In the genomic region with DNA sequence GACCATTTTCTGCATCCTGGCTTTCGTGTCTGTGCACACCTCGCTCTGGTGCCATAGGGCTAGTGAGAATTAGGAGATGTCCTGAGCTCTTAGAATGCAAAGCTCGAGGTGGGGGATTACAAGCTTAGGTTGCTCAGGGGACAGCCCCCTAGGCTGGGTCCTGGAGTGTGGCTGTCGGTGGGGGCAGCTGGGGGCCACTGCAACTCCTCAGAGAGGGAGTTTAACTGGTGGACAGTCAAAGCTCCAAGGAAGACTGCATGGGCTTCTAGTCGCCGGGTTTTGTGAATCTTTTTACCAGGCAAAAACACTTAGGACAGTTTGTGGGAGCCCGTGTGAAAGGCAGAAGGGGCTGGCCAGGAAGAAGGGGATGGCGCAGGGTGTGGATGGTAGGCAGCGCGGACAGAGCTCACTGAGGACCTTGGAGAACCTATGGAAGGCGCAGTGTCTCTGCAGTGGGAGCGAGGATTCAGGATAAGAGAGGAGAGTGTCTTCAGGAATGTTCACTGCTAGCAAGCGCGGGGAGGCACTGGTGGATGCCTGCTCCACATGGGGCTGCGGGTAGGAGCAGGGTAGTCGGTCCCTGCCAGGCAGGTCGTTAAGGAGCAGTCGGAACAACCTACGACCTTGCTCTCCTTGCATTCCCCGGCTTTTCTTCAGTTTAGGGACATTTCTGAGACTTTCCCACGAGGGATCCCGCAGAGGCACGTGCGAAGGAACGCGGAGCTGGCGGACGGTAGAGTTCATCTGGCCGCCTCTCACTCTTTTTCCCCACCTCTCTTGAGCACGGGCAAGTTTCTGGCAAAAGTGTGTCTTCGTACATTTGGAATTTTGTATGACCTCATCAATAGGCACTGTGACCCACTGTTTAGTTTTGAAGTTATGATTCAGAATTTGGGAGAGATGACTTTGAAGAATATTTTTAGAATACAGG, we compare ENCODE assay signal across 11 cellular contexts. TPM values are rescaled to one million over a fixed set of nuclear protein-coding genes. Genes with fewer than 3 reads are reported as not detected.
DNase-seq lines count a peak whose midpoint lies in the region; ATAC-seq and TF ChIP-seq lines count a peak whose summit lies in the region.
"Had no signal": no experiment of that assay in that cellular context is flagged by ENCODE, and none has a peak within 500 bp of the region (broad histone marks: within the 10 kb centered on the region; RNA-seq: fewer than 3 reads in every experiment).

No MANE protein-coding gene starts in this region.

- H3K27ac Mint-ChIP-seq in endothelial cell (ENCODE audit: unreplicated experiment), result no peak overlapping the region
- H3K27ac Mint-ChIP-seq: CD4-positive, CD25-positive, alpha-beta regulatory T cell had no signal

- H3K4me1 ChIP-seq in heart left ventricle, result peaks cover 0 to 88% (median 44%) of the 10 kb centered on the region in 12 donors
- peaks cover 29% of the 10 kb centered on the region for H3K4me1 ChIP-seq in muscle layer of colon (ENCODE audit: insufficient read depth, low read length)
- peaks cover 0 to 4% of the 10 kb centered on the region in 2 donors for H3K4me1 ChIP-seq in aorta (ENCODE audit: control insufficient read depth in 1 of 2, insufficient read depth in 2 of 2, low read length in 2 of 2)

- peak in 1 of 5 donors; percentile 32 for DNase-seq in heart left ventricle
- no peak for DNase-seq in Right ventricle myocardium superior
- DNase-seq in endothelial cell (ENCODE audit: low spot score), result no peak
- DNase-seq in aorta, result peak in 1 of 2 donors; percentile 79
- DNase-seq in NCI-H748 (lab: John Stamatoyannopoulos, UW; ENCODE audit: unreplicated experiment), result no peak
- DNase-seq in AML-193 (lab: John Stamatoyannopoulos, UW), result no peak
- DNase-seq in SKM-1 (lab: John Stamatoyannopoulos, UW; ENCODE audit: unreplicated experiment), result no peak
- DNase-seq: CD4-positive, CD25-positive, alpha-beta regulatory T cell; stimulated activated CD4-positive, alpha-beta T cell treated with anti-CD3 and anti-CD28 coated beads, Interleukin-4, amount 100 ng/mL, for 1 hour had no signal

- TF ChIP-seq CTCF in heart left ventricle (IDR thresholded peaks at IDR 0.05) (no peak), endothelial cell (IDR thresholded peaks at IDR 0.05; ENCODE audit: unreplicated experiment) (no peak)

- H3K4me1 Mint-ChIP-seq in endothelial cell (ENCODE audit: unreplicated experiment), result peaks cover 27% of the 10 kb centered on the region

- H3K4me3 ChIP-seq in heart left ventricle (peak overlapping the region in 11 of 12 donors; percentile 17 to 67 (median 53)), muscle layer of colon (ENCODE audit: low read depth in 1 of 2, low read length in 2 of 2) (peak overlapping the region; percentile 39 to 64), aorta (ENCODE audit: low read length in 2 of 2) (peak overlapping the region; percentile 0 to 47)

- peaks cover 5% of the 10 kb centered on the region for H3K36me3 Mint-ChIP-seq in endothelial cell (ENCODE audit: low read depth, unreplicated experiment)

- 30 to 45% (median 40%) methylated on average over 31 of the region's 31 CpGs for WGBS in heart left ventricle, 4 donors
- WGBS in aorta, 2 donors, result 11 to 16% methylated on average over 31 of the region's 31 CpGs

- H3K27ac ChIP-seq in heart left ventricle (peak overlapping the region in 11 of 12 donors; percentile 76 to 97 (median 91)), muscle layer of colon (ENCODE audit: low read depth, low read length) (peak overlapping the region; percentile 69), aorta (ENCODE audit: low read depth in 1 of 2, low read length in 2 of 2) (peak overlapping the region in 1 of 2 donors; percentile 3)

- intact Hi-C loops in heart left ventricle (cut with DNase I), result loop anchor here in 8 of 10 donors (5.0 kb wide), 4 partner anchors 57 to 87 kb away; no protein-coding TSS in a partner anchor
- intact Hi-C loops in Right ventricle myocardium superior (cut with DNase I), result loop anchor here (5.0 kb wide), 1 partner anchor 92 kb away; a partner anchor contains a TSS
- intact Hi-C loops in aorta (cut with DNase I), result loop anchor here (2.0 to 5.0 kb wide), 3 partner anchors 37 to 77 kb away; no protein-coding TSS in a partner anchor

- peaks cover 0 to 38% (median 32%) of the 10 kb centered on the region in 9 donors for H3K36me3 ChIP-seq in heart left ventricle
- peaks cover 25% of the 10 kb centered on the region for H3K36me3 ChIP-seq in muscle layer of colon (ENCODE audit: insufficient read depth, low read length)
- H3K36me3 ChIP-seq in aorta (ENCODE audit: control insufficient read depth in 1 of 2, insufficient read depth in 2 of 2, low read length in 1 of 2), result no peaks in the 10 kb centered on the region

- H3K27me3 ChIP-seq in heart left ventricle, result no peaks in the 10 kb centered on the region
- no peaks in the 10 kb centered on the region for H3K27me3 ChIP-seq in muscle layer of colon (ENCODE audit: control insufficient read depth in 1 of 2, insufficient read depth in 2 of 2, low read length in 2 of 2)
- H3K27me3 ChIP-seq in aorta (ENCODE audit: control insufficient read depth in 1 of 2, insufficient read depth in 2 of 2, low read length in 1 of 2), result no peaks in the 10 kb centered on the region

- peak overlapping the region; percentile 43 for H3K4me3 Mint-ChIP-seq in endothelial cell (ENCODE audit: unreplicated experiment)

- peak overlapping the region; percentile 77 for H3K9ac ChIP-seq in muscle layer of colon (ENCODE audit: low read length)
- H3K9ac ChIP-seq: KMS-11 had no signal

- H3K9me3 ChIP-seq in heart left ventricle (peaks cover 0 to 11% (median 0%) of the 10 kb centered on the region in 12 donors), muscle layer of colon (ENCODE audit: low read length) (no peaks in the 10 kb centered on the region), aorta (ENCODE audit: control insufficient read depth, low read length) (no peaks in the 10 kb centered on the region)

- peaks cover 5% of the 10 kb centered on the region for H3K27me3 Mint-ChIP-seq in endothelial cell (ENCODE audit: unreplicated experiment)
- H3K27me3 Mint-ChIP-seq: CD4-positive, CD25-positive, alpha-beta regulatory T cell had no signal

- ATAC-seq in heart left ventricle (peak in 3 of 4 donors; percentile 13 to 34 (median 17)), Right ventricle myocardium superior (ENCODE audit: poor library complexity) (no peak), aorta (ENCODE audit: low FRiP score) (no peak)

- TF ChIP-seq POLR2A in heart left ventricle (IDR thresholded peaks at IDR 0.05), result no peak

- H3K9me3 Mint-ChIP-seq in endothelial cell (ENCODE audit: unreplicated experiment), result no peaks in the 10 kb centered on the region

RNA-seq across cellular contexts. Expression of a gene that starts 12.9 kb away (rescaled TPM):
- total RNA-seq in heart left ventricle (10 to 100 TPM in 2 of 9 donors, 1 to 10 TPM in 6, under 1 TPM in 1; 0.71 to 11.1 (median 5.6) TPM), Right ventricle myocardium superior (4.3 TPM), endothelial cell (ENCODE audit: unreplicated experiment) (0.26 TPM), aorta (1 to 10 TPM; 2.3 to 7.2 TPM)
- polyA plus RNA-seq in heart left ventricle (1 to 10 TPM; 1.7 to 4.3 TPM), aorta (1 to 10 TPM in 1 of 2 donors, under 1 TPM in 1; 0.28 to 2.6 TPM)
- polyA plus RNA-seq: CD4-positive, CD25-positive, alpha-beta regulatory T cell had no signal

Comparison
In these comparisons a context has a peak if more than half of its experiments do, and no peak if none do; other contexts are left out.
1. ATAC-seq: peak in heart left ventricle (3 of 4); none in Right ventricle myocardium superior (single experiment) and aorta (single experiment).
2. Peak in every context shown above with its lines, with median percentiles within 50 percentile points of each other: H3K4me3 ChIP-seq.